ENCODE assay signal across 21 cellular contexts in the genomic region with DNA sequence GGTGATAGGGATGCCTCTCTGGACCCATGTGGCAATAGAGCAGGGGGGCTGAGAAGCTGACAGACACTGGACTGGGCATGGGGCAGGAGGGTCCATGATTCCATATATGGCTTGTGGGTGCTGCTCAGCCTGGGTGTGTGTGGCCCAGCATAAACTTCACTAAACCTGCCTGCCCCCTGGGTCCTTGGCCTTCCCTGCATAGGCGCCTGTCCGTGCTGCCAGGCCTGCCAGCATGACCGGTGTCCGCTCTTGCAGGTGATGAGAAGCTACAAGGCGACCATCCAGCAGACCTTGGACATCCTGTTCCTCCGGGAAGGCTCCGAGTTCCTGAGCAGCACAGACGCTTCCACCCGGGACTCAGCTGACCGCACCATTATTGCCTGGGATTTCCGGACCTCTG.
DNase-seq lines count a peak whose midpoint lies in the region; TF ChIP-seq lines count a peak whose summit lies in the region.
"Had no signal": no experiment of that assay in that cellular context is flagged by ENCODE, and none has a peak within 500 bp of the region (broad histone marks: within the 10 kb centered on the region; RNA-seq: fewer than 3 reads in every experiment).

No MANE protein-coding gene starts in this region.

- no peaks in the 10 kb centered on the region for H3K9me3 ChIP-seq in Peyer's patch
- H3K9me3 ChIP-seq in stomach = no peaks in the 10 kb centered on the region
- H3K9me3 ChIP-seq in endodermal cell (ENCODE audit: control insufficient read depth, low read length) = no peaks in the 10 kb centered on the region
- H3K9me3 ChIP-seq: prostate gland had no signal

- H3K36me3 ChIP-seq in Peyer's patch = peaks cover 0 to 19% (median 0%) of the 10 kb centered on the region in 3 donors
- peaks cover 15 to 51% (median 50%) of the 10 kb centered on the region in 4 donors for H3K36me3 ChIP-seq in stomach
- peaks cover 11% of the 10 kb centered on the region for H3K36me3 ChIP-seq in endodermal cell (ENCODE audit: control insufficient read depth, insufficient read depth, low read length)

- no peak for TF ChIP-seq POLR2A in Peyer's patch (IDR thresholded peaks at IDR 0.05)
- TF ChIP-seq POLR2A in stomach (IDR thresholded peaks at IDR 0.05) = no peak

- H3K4me3 Mint-ChIP-seq in activated CD4-positive, alpha-beta memory T cell treated with anti-CD3 and anti-CD28 coated beads, Interleukin-2, amount 10 ng/mL, durations not matched to agents 7 days and 5 days = no peak overlapping the region
- H3K4me3 Mint-ChIP-seq in activated CD4-positive, alpha-beta memory T cell treated with anti-CD3 and anti-CD28 coated beads for 36 hours = no peak overlapping the region
- no peak overlapping the region for H3K4me3 Mint-ChIP-seq in endodermal cell
- H3K4me3 Mint-ChIP-seq: activated B cell treated with CpG ODN at 0.5 μM for 24 hours; activated naive CD8-positive, alpha-beta T cell treated with anti-CD3 and anti-CD28 coated beads, Interleukin-2, amount 50 U/mL, for 24 hours; brain; nephron; T-helper 17 cell had no signal

- H3K27ac Mint-ChIP-seq in activated CD4-positive, alpha-beta memory T cell treated with anti-CD3 and anti-CD28 coated beads, Interleukin-2, amount 10 ng/mL, durations not matched to agents 7 days and 5 days = no peak overlapping the region
- H3K27ac Mint-ChIP-seq in activated CD4-positive, alpha-beta memory T cell treated with anti-CD3 and anti-CD28 coated beads for 36 hours = no peak overlapping the region
- H3K27ac Mint-ChIP-seq in endodermal cell = no peak overlapping the region
- H3K27ac Mint-ChIP-seq: activated B cell treated with CpG ODN at 0.5 μM for 24 hours; activated naive CD8-positive, alpha-beta T cell treated with anti-CD3 and anti-CD28 coated beads, Interleukin-2, amount 50 U/mL, for 24 hours; brain; nephron; T-helper 17 cell had no signal

- H3K27ac ChIP-seq in Peyer's patch (no peak overlapping the region), stomach (no peak overlapping the region), endodermal cell (ENCODE audit: low read depth, low read length) (no peak overlapping the region)
- H3K27ac ChIP-seq: GM23248, prostate gland, SK-N-MC had no signal

- POLR2A ChIA-PET in activated CD4-positive, alpha-beta memory T cell treated with anti-CD3 and anti-CD28 coated beads, Interleukin-2, amount 10 ng/mL, durations not matched to agents 7 days and 5 days (lab: Charles Lee) = interaction anchor here (1.2 kb wide), 1 partner anchor 120 kb away, joined by 3 read pairs; no protein-coding TSS in a partner anchor
- POLR2A ChIA-PET in activated CD4-positive, alpha-beta memory T cell treated with anti-CD3 and anti-CD28 coated beads for 36 hours (lab: Charles Lee) = no interaction called here

- intact Hi-C loops in activated CD4-positive, alpha-beta memory T cell treated with anti-CD3 and anti-CD28 coated beads for 36 hours (cut with micrococcal nuclease) = loop anchor here (2.0 kb wide), 1 partner anchor 119 kb away; no protein-coding TSS in a partner anchor
- intact Hi-C loops in stomach (cut with DNase I; ENCODE audit: low total_unique reads) = no loop called here

- H3K9me3 Mint-ChIP-seq in activated CD4-positive, alpha-beta memory T cell treated with anti-CD3 and anti-CD28 coated beads, Interleukin-2, amount 10 ng/mL, durations not matched to agents 7 days and 5 days = no peaks in the 10 kb centered on the region
- H3K9me3 Mint-ChIP-seq in activated CD4-positive, alpha-beta memory T cell treated with anti-CD3 and anti-CD28 coated beads for 36 hours = no peaks in the 10 kb centered on the region
- H3K9me3 Mint-ChIP-seq in endodermal cell = no peaks in the 10 kb centered on the region
- H3K9me3 Mint-ChIP-seq: activated B cell treated with CpG ODN at 0.5 μM for 24 hours; activated naive CD8-positive, alpha-beta T cell treated with anti-CD3 and anti-CD28 coated beads, Interleukin-2, amount 50 U/mL, for 24 hours; brain; nephron had no signal

- H3K4me1 ChIP-seq in Peyer's patch (no peaks in the 10 kb centered on the region), stomach (no peaks in the 10 kb centered on the region), endodermal cell (ENCODE audit: control insufficient read depth, insufficient read depth, low read length) (no peaks in the 10 kb centered on the region)
- H3K4me1 ChIP-seq: prostate gland had no signal

- CTCF ChIA-PET in activated CD4-positive, alpha-beta memory T cell treated with anti-CD3 and anti-CD28 coated beads, Interleukin-2, amount 10 ng/mL, durations not matched to agents 7 days and 5 days (lab: Charles Lee) = interaction anchor here (3.5 kb wide), 1 partner anchor 120 kb away, joined by 20 read pairs; no protein-coding TSS in a partner anchor
- CTCF ChIA-PET in activated CD4-positive, alpha-beta memory T cell treated with anti-CD3 and anti-CD28 coated beads for 36 hours (lab: Charles Lee) = interaction anchor here (1.2 to 4.4 kb wide), 3 partner anchors 120 to 141 kb away, joined by 4 to 60 read pairs (median 28); no protein-coding TSS in a partner anchor

- H3K4me3 ChIP-seq in Peyer's patch (no peak overlapping the region), stomach (no peak overlapping the region), endodermal cell (ENCODE audit: low read length) (no peak overlapping the region)
- H3K4me3 ChIP-seq: GM23248, prostate gland, SK-N-MC had no signal

- H3K27me3 ChIP-seq in Peyer's patch (no peaks in the 10 kb centered on the region), stomach (no peaks in the 10 kb centered on the region), endodermal cell (ENCODE audit: control insufficient read depth, insufficient read depth, low read length, poor library complexity, severe bottlenecking) (no peaks in the 10 kb centered on the region)

- no peak for TF ChIP-seq EP300 in stomach (IDR thresholded peaks at IDR 0.05)

- H3K4me1 Mint-ChIP-seq in activated CD4-positive, alpha-beta memory T cell treated with anti-CD3 and anti-CD28 coated beads, Interleukin-2, amount 10 ng/mL, durations not matched to agents 7 days and 5 days = no peaks in the 10 kb centered on the region
- H3K4me1 Mint-ChIP-seq in activated CD4-positive, alpha-beta memory T cell treated with anti-CD3 and anti-CD28 coated beads for 36 hours (ENCODE audit: low read depth) = no peaks in the 10 kb centered on the region
- no peaks in the 10 kb centered on the region for H3K4me1 Mint-ChIP-seq in endodermal cell
- H3K4me1 Mint-ChIP-seq: activated B cell treated with CpG ODN at 0.5 μM for 24 hours; activated naive CD8-positive, alpha-beta T cell treated with anti-CD3 and anti-CD28 coated beads, Interleukin-2, amount 50 U/mL, for 24 hours had no signal

- no peak overlapping the region for H3K9ac ChIP-seq in endodermal cell (ENCODE audit: extremely low read depth, low read length, poor library complexity, severe bottlenecking)
- H3K9ac ChIP-seq: GM23248 had no signal

- 92 to 97% (median 94%) methylated on average over 7 to 11 of the region's 11 CpGs for WGBS in stomach, 5 donors
- 89 to 99% methylated on average over 11 of the region's 11 CpGs for WGBS in endodermal cell (ENCODE audit: insufficient coverage in 1 of 2, insufficient read length in 1 of 2), 2 experiments

- in situ Hi-C loops in KBM-7 (cut with MboI; ENCODE audit: low pct_unique_long_range_greater_than_20kb, low sequenced_read_pairs) = loop anchor here (5.0 kb wide), 1 partner anchor 122 kb away; no protein-coding TSS in a partner anchor

- peak; percentile 14 for DNase-seq in activated CD4-positive, alpha-beta memory T cell treated with anti-CD3 and anti-CD28 coated beads, Interleukin-2, amount 10 ng/mL, durations not matched to agents 7 days and 5 days
- DNase-seq in activated CD4-positive, alpha-beta memory T cell treated with anti-CD3 and anti-CD28 coated beads for 36 hours = no peak
- peak in 2 of 3 donors; percentile 11 to 31 for DNase-seq in Peyer's patch
- DNase-seq in iPS-NIHi7 (ENCODE audit: extremely low spot score) = peak; percentile 5
- peak; percentile 23 for DNase-seq in stomach
- no peak for DNase-seq in KBM-7
- DNase-seq in NCI-H1417 treated with DMSO at 0.1 percent for 48 hours (lab: John Stamatoyannopoulos, UW) = no peak
- DNase-seq in endodermal cell = no peak
- DNase-seq: activated B cell treated with CpG ODN at 0.5 μM for 24 hours; activated naive CD8-positive, alpha-beta T cell treated with anti-CD3 and anti-CD28 coated beads, Interleukin-2, amount 50 U/mL, for 24 hours; DMS79 treated with DMSO at 0.1 percent for 48 hours; KG1; MV-4-11; NCI-H526; stimulated activated CD4-positive, alpha-beta T cell treated with anti-CD3 and anti-CD28 coated beads, Interleukin-1b, Interleukin-23, amount 100 ng/mL, for 48 hours had no signal

- no peak for TF ChIP-seq CTCF in Peyer's patch (IDR thresholded peaks at IDR 0.05)
- TF ChIP-seq CTCF in stomach (IDR thresholded peaks at IDR 0.05) = no peak
- TF ChIP-seq CTCF in endodermal cell (conservative IDR thresholded peaks at IDR 0.05) = no peak

- no peaks in the 10 kb centered on the region for H3K27me3 Mint-ChIP-seq in activated CD4-positive, alpha-beta memory T cell treated with anti-CD3 and anti-CD28 coated beads, Interleukin-2, amount 10 ng/mL, durations not matched to agents 7 days and 5 days
- no peaks in the 10 kb centered on the region for H3K27me3 Mint-ChIP-seq in activated CD4-positive, alpha-beta memory T cell treated with anti-CD3 and anti-CD28 coated beads for 36 hours
- H3K27me3 Mint-ChIP-seq in endodermal cell (ENCODE audit: insufficient read depth) = no peaks in the 10 kb centered on the region
- H3K27me3 Mint-ChIP-seq: activated B cell treated with CpG ODN at 0.5 μM for 24 hours; activated naive CD8-positive, alpha-beta T cell treated with anti-CD3 and anti-CD28 coated beads, Interleukin-2, amount 50 U/mL, for 24 hours; brain; T-helper 17 cell had no signal

- no peaks in the 10 kb centered on the region for H3K36me3 Mint-ChIP-seq in activated CD4-positive, alpha-beta memory T cell treated with anti-CD3 and anti-CD28 coated beads, Interleukin-2, amount 10 ng/mL, durations not matched to agents 7 days and 5 days (ENCODE audit: low read depth)
- no peaks in the 10 kb centered on the region for H3K36me3 Mint-ChIP-seq in activated CD4-positive, alpha-beta memory T cell treated with anti-CD3 and anti-CD28 coated beads for 36 hours
- H3K36me3 Mint-ChIP-seq in endodermal cell (ENCODE audit: low read depth) = no peaks in the 10 kb centered on the region
- H3K36me3 Mint-ChIP-seq: brain had no signal

Comparison
In these comparisons a context has a peak if more than half of its experiments do, and no peak if none do; other contexts are left out.
1. DNase-seq: peak in activated CD4-positive, alpha-beta memory T cell treated with anti-CD3 and anti-CD28 coated beads, Interleukin-2, amount 10 ng/mL, durations not matched to agents 7 days and 5 days (single experiment), Peyer's patch (2 of 3), iPS-NIHi7 (single experiment) and stomach (single experiment); none in activated CD4-positive, alpha-beta memory T cell treated with anti-CD3 and anti-CD28 coated beads for 36 hours (single experiment), KBM-7 (single experiment), NCI-H1417 treated with DMSO at 0.1 percent for 48 hours (single experiment) and endodermal cell (single experiment).